In genomic region chr12:2343672-2344071, GRCh38 we compare ENCODE assay signal across 33 cellular contexts.
A peak's percentile ranks its signal among the peaks of the same experiment; 100 is the strongest.
DNase-seq lines count a peak whose midpoint lies in the region; ATAC-seq and TF ChIP-seq lines count a peak whose summit lies in the region.
"Had no signal": no experiment of that assay in that cellular context is flagged by ENCODE, and none has a peak within 500 bp of the region (broad histone marks: within the 10 kb centered on the region; RNA-seq: fewer than 3 reads in every experiment).

No MANE protein-coding gene starts in this region.

- no peak for ATAC-seq in GM21619 (IDR thresholded peaks at IDR 0.05; ENCODE audit: unreplicated experiment)
- ATAC-seq in HG03196 (IDR thresholded peaks at IDR 0.05; ENCODE audit: unreplicated experiment) = no peak
- ATAC-seq: left lung; psoas muscle; stimulated activated effector memory CD8-positive, alpha-beta T cell treated with anti-CD3 and anti-CD28 coated beads, Interleukin-12 subunit alpha, Interleukin-12 subunit beta, amount 100 ng/mL, for 72 hours; upper lobe of right lung had no signal

- WGBS in endodermal cell (ENCODE audit: insufficient coverage in 1 of 2, insufficient read length in 1 of 2), 2 experiments = 89 to 90% methylated on average over 3 to 4 of the region's 4 CpGs

- H3K36me3 ChIP-seq in endodermal cell (ENCODE audit: control insufficient read depth, insufficient read depth, low read length) (no peaks in the 10 kb centered on the region), neutrophil (no peaks in the 10 kb centered on the region)
- H3K36me3 ChIP-seq: cardiac muscle cell, left lung, SJCRH30, upper lobe of right lung had no signal

- no peaks in the 10 kb centered on the region for H3K9me3 Mint-ChIP-seq in endodermal cell
- H3K9me3 Mint-ChIP-seq: activated T-helper 2 cell treated with anti-CD3 and anti-CD28 coated beads, Interferon-gamma antibody, Interleukin-2, Interleukin-4, amounts not matched to agents 10 μg/mL and 5 μg/mL and 100 μg/mL, durations not matched to agents 14 hours and 24 hours and 36 hours; CD4-positive, alpha-beta memory T cell; memory B cell; stimulated activated effector memory CD8-positive, alpha-beta T cell treated with anti-CD3 and anti-CD28 coated beads, Interleukin-12 subunit alpha, Interleukin-12 subunit beta, amount 100 ng/mL, for 72 hours had no signal

- H3K36me3 Mint-ChIP-seq in endodermal cell (ENCODE audit: low read depth) = no peaks in the 10 kb centered on the region
- H3K36me3 Mint-ChIP-seq: activated naive CD8-positive, alpha-beta T cell; CD4-positive, alpha-beta memory T cell; memory B cell; stimulated activated effector memory CD8-positive, alpha-beta T cell treated with anti-CD3 and anti-CD28 coated beads, Interleukin-12 subunit alpha, Interleukin-12 subunit beta, amount 100 ng/mL, for 72 hours had no signal

- no peak overlapping the region for H3K27ac Mint-ChIP-seq in endodermal cell
- H3K27ac Mint-ChIP-seq: activated naive CD8-positive, alpha-beta T cell; activated T-helper 2 cell treated with anti-CD3 and anti-CD28 coated beads, Interferon-gamma antibody, Interleukin-2, Interleukin-4, amounts not matched to agents 10 μg/mL and 5 μg/mL and 100 μg/mL, durations not matched to agents 14 hours and 24 hours and 36 hours; CD4-positive, alpha-beta memory T cell; memory B cell; stimulated activated effector memory CD8-positive, alpha-beta T cell treated with anti-CD3 and anti-CD28 coated beads, Interleukin-12 subunit alpha, Interleukin-12 subunit beta, amount 100 ng/mL, for 72 hours had no signal

- H3K27me3 ChIP-seq in endodermal cell (ENCODE audit: control insufficient read depth, insufficient read depth, low read length, poor library complexity, severe bottlenecking) (no peaks in the 10 kb centered on the region), neutrophil (no peaks in the 10 kb centered on the region)
- H3K27me3 ChIP-seq: cardiac muscle cell, left lung, upper lobe of right lung had no signal

- no peak overlapping the region for H3K4me3 ChIP-seq in endodermal cell (ENCODE audit: low read length)
- no peak overlapping the region for H3K4me3 ChIP-seq in neutrophil (ENCODE audit: low read depth in 1 of 2, low read length in 1 of 2)
- H3K4me3 ChIP-seq: cardiac muscle cell, left lung, psoas muscle, SJCRH30, upper lobe of right lung had no signal

- TF ChIP-seq CTCF in C4-2B (conservative IDR thresholded peaks at IDR 0.05) (no peak), endodermal cell (conservative IDR thresholded peaks at IDR 0.05) (no peak), neutrophil (IDR thresholded peaks at IDR 0.05) (no peak)

- peaks cover 33% of the 10 kb centered on the region for H3K4me1 Mint-ChIP-seq in endodermal cell
- H3K4me1 Mint-ChIP-seq: CD4-positive, alpha-beta memory T cell; memory B cell; stimulated activated effector memory CD8-positive, alpha-beta T cell treated with anti-CD3 and anti-CD28 coated beads, Interleukin-12 subunit alpha, Interleukin-12 subunit beta, amount 100 ng/mL, for 72 hours had no signal

- peaks cover 2% of the 10 kb centered on the region for H3K4me1 ChIP-seq in endodermal cell (ENCODE audit: control insufficient read depth, insufficient read depth, low read length)
- H3K4me1 ChIP-seq in neutrophil (ENCODE audit: control insufficient read depth in 1 of 2, insufficient read depth in 1 of 2, low read depth in 1 of 2, low read length in 1 of 2) = peaks cover 68 to 74% of the 10 kb centered on the region in 2 experiments
- H3K4me1 ChIP-seq: SJCRH30 had no signal

- no peak overlapping the region for H3K9ac ChIP-seq in endodermal cell (ENCODE audit: extremely low read depth, low read length, poor library complexity, severe bottlenecking)

- no peaks in the 10 kb centered on the region for H3K9me3 ChIP-seq in endodermal cell (ENCODE audit: control insufficient read depth, low read length)
- no peaks in the 10 kb centered on the region for H3K9me3 ChIP-seq in neutrophil
- H3K9me3 ChIP-seq: left lung, psoas muscle, SJCRH30, upper lobe of right lung had no signal

- peaks cover 16% of the 10 kb centered on the region for H3K27me3 Mint-ChIP-seq in endodermal cell (ENCODE audit: insufficient read depth)

- no peak overlapping the region for H3K4me3 Mint-ChIP-seq in endodermal cell
- H3K4me3 Mint-ChIP-seq: activated naive CD8-positive, alpha-beta T cell; CD4-positive, alpha-beta memory T cell; memory B cell; stimulated activated effector memory CD8-positive, alpha-beta T cell treated with anti-CD3 and anti-CD28 coated beads, Interleukin-12 subunit alpha, Interleukin-12 subunit beta, amount 100 ng/mL, for 72 hours had no signal

- H3K27ac ChIP-seq in C4-2B (peak overlapping the region; percentile 15; the same call in 1 of the 2 replicates), endodermal cell (ENCODE audit: low read depth, low read length) (no peak overlapping the region), neutrophil (peak overlapping the region; percentile 70)
- H3K27ac ChIP-seq: cardiac muscle cell, psoas muscle, SJCRH30, upper lobe of right lung had no signal

- peak; percentile 37 to 72 for DNase-seq in NOMO-1 (lab: John Stamatoyannopoulos, UW; ENCODE audit: unreplicated experiment in 2 of 2)
- peak; percentile 32 for DNase-seq in endodermal cell
- no peak for DNase-seq in NCI-H187 treated with DMSO at 0.1 percent for 48 hours (lab: John Stamatoyannopoulos, UW)
- no peak for DNase-seq in activated CD4-positive, alpha-beta T cell treated with anti-CD3 and anti-CD28 coated beads, Interleukin-2, amount 50 U/mL, for 48 hours
- DNase-seq: 8988T; activated CD4-positive, alpha-beta T cell treated with anti-CD3 and anti-CD28 coated beads for 48 hours; activated CD8-positive, alpha-beta memory T cell treated with anti-CD3 and anti-CD28 coated beads for 24 hours; activated T-cell treated with anti-CD3 and anti-CD28 coated beads for 4 hours; aorta; CD4-positive, alpha-beta memory T cell; cortex of kidney; effector memory CD4-positive, alpha-beta T cell; islet precursor cell; left lung; MM.1S; NCI-H1105 treated with DMSO at 0.1 percent for 48 hours; NCI-H1930; NCI-H524 treated with DMSO at 0.1 percent for 48 hours; occipital lobe; psoas muscle; RPMI8226; SJCRH30; SW 1271; upper lobe of right lung had no signal

Comparison
In these comparisons a context has a peak if more than half of its experiments do, and no peak if none do; other contexts are left out.
1. DNase-seq: peak in NOMO-1 (2 of 2) and endodermal cell (single experiment); none in NCI-H187 treated with DMSO at 0.1 percent for 48 hours (single experiment) and activated CD4-positive, alpha-beta T cell treated with anti-CD3 and anti-CD28 coated beads, Interleukin-2, amount 50 U/mL, for 48 hours (0 of 2).